Comparison of ENCODE assay signal across 20 cellular contexts in genomic region chr5:154359222-154359583, GRCh38.
DNase-seq lines count a peak whose midpoint lies in the region; ATAC-seq and TF ChIP-seq lines count a peak whose summit lies in the region.
"Had no signal": no experiment of that assay in that cellular context is flagged by ENCODE, and none has a peak within 500 bp of the region (broad histone marks: within the 10 kb centered on the region; RNA-seq: fewer than 3 reads in every experiment).

No MANE protein-coding gene starts in this region.

- intact Hi-C loops in tibial artery (cut with DNase I; ENCODE audit: low total_unique reads) = no loop called here

- TF ChIP-seq CTCF in coronary artery (IDR thresholded peaks at IDR 0.05) (no peak), neural progenitor cell (IDR thresholded peaks at IDR 0.05) (no peak), tibial artery (IDR thresholded peaks at IDR 0.05) (peak; percentile 5 to 9)

- H3K27me3 ChIP-seq in neural progenitor cell = no peaks in the 10 kb centered on the region
- H3K27me3 ChIP-seq in tibial artery = no peaks in the 10 kb centered on the region
- H3K27me3 ChIP-seq in effector memory CD4-positive, alpha-beta T cell (replicated peaks; ENCODE audit: control insufficient read depth, insufficient read depth, low read length, poor library complexity, severe bottlenecking) = no peaks in the 10 kb centered on the region

- no peaks in the 10 kb centered on the region for H3K79me2 ChIP-seq in neural progenitor cell (ENCODE audit: low read depth)

- peaks cover 3% of the 10 kb centered on the region for H3K36me3 Mint-ChIP-seq in neural progenitor cell
- H3K36me3 Mint-ChIP-seq: activated naive CD4-positive, alpha-beta T cell treated with anti-CD3 and anti-CD28 coated beads, Interleukin-2, amount 10 ng/mL, durations not matched to agents 7 days and 5 days had no signal

- H2AFZ ChIP-seq in neural progenitor cell (replicated peaks) = no peak overlapping the region

- DNase-seq in DMS79 treated with DMSO at 0.1 percent for 48 hours (lab: John Stamatoyannopoulos, UW) (peak; percentile 50), DMS79 (lab: John Stamatoyannopoulos, UW) (no peak), coronary artery (ENCODE audit: low spot score) (no peak), neural progenitor cell (ENCODE audit: low spot score) (no peak), tibial artery (no peak), KG1 (lab: John Stamatoyannopoulos, UW) (no peak)
- DNase-seq in effector memory CD4-positive, alpha-beta T cell = no peak
- DNase-seq: activated CD4-positive, alpha-beta T cell treated with anti-CD3 and anti-CD28 coated beads for 4 hours; activated naive CD4-positive, alpha-beta T cell treated with anti-CD3 and anti-CD28 coated beads, Interleukin-2, amount 10 ng/mL, durations not matched to agents 7 days and 5 days; activated T-cell treated with anti-CD3 and anti-CD28 coated beads, Interleukin-2, amount 50 U/mL, for 72 hours; caudate nucleus; CD4-positive, alpha-beta T cell; head of caudate nucleus; naive thymus-derived CD4-positive, alpha-beta T cell; NCI-H524; stimulated activated CD8-positive, alpha-beta memory T cell treated with anti-CD3 and anti-CD28 coated beads, Interleukin-4, amount 100 ng/mL, for 48 hours had no signal

- H4K20me1 ChIP-seq in neural progenitor cell (ENCODE audit: low read depth) = peaks cover 5% of the 10 kb centered on the region

- H3K4me2 ChIP-seq in neural progenitor cell = no peak overlapping the region

- H3K9ac ChIP-seq in neural progenitor cell = no peak overlapping the region

- no peaks in the 10 kb centered on the region for H3F3A ChIP-seq in neural progenitor cell (ENCODE audit: low read depth)

- peak overlapping the region; percentile 42 for H3K27ac Mint-ChIP-seq in neural progenitor cell
- H3K27ac Mint-ChIP-seq: activated naive CD4-positive, alpha-beta T cell treated with anti-CD3 and anti-CD28 coated beads, Interleukin-2, amount 10 ng/mL, durations not matched to agents 7 days and 5 days; activated T-cell treated with anti-CD3 and anti-CD28 coated beads, Interleukin-2, amount 50 U/mL, for 72 hours; CD4-positive, alpha-beta T cell; memory B cell; naive thymus-derived CD4-positive, alpha-beta T cell had no signal

- H3K27me3 Mint-ChIP-seq in neural progenitor cell (ENCODE audit: insufficient read depth, low read depth) = peaks cover 2% of the 10 kb centered on the region
- H3K27me3 Mint-ChIP-seq: activated naive CD4-positive, alpha-beta T cell treated with anti-CD3 and anti-CD28 coated beads, Interleukin-2, amount 10 ng/mL, durations not matched to agents 7 days and 5 days; CD4-positive, alpha-beta T cell; memory B cell; naive thymus-derived CD4-positive, alpha-beta T cell had no signal

- no peaks in the 10 kb centered on the region for H3K36me3 ChIP-seq in neural progenitor cell
- H3K36me3 ChIP-seq in tibial artery = no peaks in the 10 kb centered on the region
- no peaks in the 10 kb centered on the region for H3K36me3 ChIP-seq in effector memory CD4-positive, alpha-beta T cell (ENCODE audit: control insufficient read depth, insufficient read depth, low read length)

- H3K9me3 ChIP-seq in neural progenitor cell (ENCODE audit: low read depth) = no peaks in the 10 kb centered on the region
- H3K9me3 ChIP-seq in tibial artery = no peaks in the 10 kb centered on the region
- H3K9me3 ChIP-seq in effector memory CD4-positive, alpha-beta T cell (ENCODE audit: control insufficient read depth, low read length) = no peaks in the 10 kb centered on the region

- H3K4me3 ChIP-seq in coronary artery (no peak overlapping the region), neural progenitor cell (no peak overlapping the region), tibial artery (no peak overlapping the region)
- no peak overlapping the region for H3K4me3 ChIP-seq in effector memory CD4-positive, alpha-beta T cell (ENCODE audit: insufficient read depth, low read depth, low read length, poor library complexity, severe bottlenecking)
- H3K4me3 ChIP-seq: SK-N-MC had no signal

- peaks cover 41% of the 10 kb centered on the region for H3K4me1 Mint-ChIP-seq in neural progenitor cell

- H3K4me3 Mint-ChIP-seq in neural progenitor cell = no peak overlapping the region
- H3K4me3 Mint-ChIP-seq: activated naive CD4-positive, alpha-beta T cell treated with anti-CD3 and anti-CD28 coated beads, Interleukin-2, amount 10 ng/mL, durations not matched to agents 7 days and 5 days; activated T-cell treated with anti-CD3 and anti-CD28 coated beads, Interleukin-2, amount 50 U/mL, for 72 hours; CD4-positive, alpha-beta T cell; memory B cell; naive thymus-derived CD4-positive, alpha-beta T cell had no signal

- H3K4me1 ChIP-seq in neural progenitor cell (peaks cover 12% of the 10 kb centered on the region), tibial artery (peaks cover 0 to 47% (median 29%) of the 10 kb centered on the region in 4 donors)
- H3K4me1 ChIP-seq in effector memory CD4-positive, alpha-beta T cell (ENCODE audit: control insufficient read depth, insufficient read depth, low read length, poor library complexity, severe bottlenecking) = no peaks in the 10 kb centered on the region

- no peak for ATAC-seq in HG03432 (IDR thresholded peaks at IDR 0.05; ENCODE audit: unreplicated experiment)
- ATAC-seq: activated T-cell treated with anti-CD3 and anti-CD28 coated beads, Interleukin-2, amount 50 U/mL, for 72 hours; naive thymus-derived CD4-positive, alpha-beta T cell had no signal

- no peaks in the 10 kb centered on the region for H3K9me3 Mint-ChIP-seq in neural progenitor cell
- H3K9me3 Mint-ChIP-seq: activated naive CD4-positive, alpha-beta T cell treated with anti-CD3 and anti-CD28 coated beads, Interleukin-2, amount 10 ng/mL, durations not matched to agents 7 days and 5 days; activated T-cell treated with anti-CD3 and anti-CD28 coated beads, Interleukin-2, amount 50 U/mL, for 72 hours; CD4-positive, alpha-beta T cell; memory B cell; naive thymus-derived CD4-positive, alpha-beta T cell had no signal

- peak overlapping the region; percentile 14 to 58 for H3K27ac ChIP-seq in coronary artery
- no peak overlapping the region for H3K27ac ChIP-seq in neural progenitor cell
- H3K27ac ChIP-seq in tibial artery = peak overlapping the region; percentile 73 to 75
- H3K27ac ChIP-seq in effector memory CD4-positive, alpha-beta T cell (ENCODE audit: insufficient read depth, low read length, poor library complexity, severe bottlenecking) = no peak overlapping the region
- H3K27ac ChIP-seq: 22Rv1, SK-N-MC had no signal

Comparison
In these comparisons a context has a peak if more than half of its experiments do, and no peak if none do; other contexts are left out.
1. H3K27ac ChIP-seq: peak in coronary artery (2 of 2) and tibial artery (2 of 2); none in neural progenitor cell (single experiment) and effector memory CD4-positive, alpha-beta T cell (single experiment).
2. CTCF ChIP-seq: peak in tibial artery (2 of 2); none in coronary artery (single experiment) and neural progenitor cell (single experiment).